ENCODE assay signal across 1 cellular context in the genomic region with DNA sequence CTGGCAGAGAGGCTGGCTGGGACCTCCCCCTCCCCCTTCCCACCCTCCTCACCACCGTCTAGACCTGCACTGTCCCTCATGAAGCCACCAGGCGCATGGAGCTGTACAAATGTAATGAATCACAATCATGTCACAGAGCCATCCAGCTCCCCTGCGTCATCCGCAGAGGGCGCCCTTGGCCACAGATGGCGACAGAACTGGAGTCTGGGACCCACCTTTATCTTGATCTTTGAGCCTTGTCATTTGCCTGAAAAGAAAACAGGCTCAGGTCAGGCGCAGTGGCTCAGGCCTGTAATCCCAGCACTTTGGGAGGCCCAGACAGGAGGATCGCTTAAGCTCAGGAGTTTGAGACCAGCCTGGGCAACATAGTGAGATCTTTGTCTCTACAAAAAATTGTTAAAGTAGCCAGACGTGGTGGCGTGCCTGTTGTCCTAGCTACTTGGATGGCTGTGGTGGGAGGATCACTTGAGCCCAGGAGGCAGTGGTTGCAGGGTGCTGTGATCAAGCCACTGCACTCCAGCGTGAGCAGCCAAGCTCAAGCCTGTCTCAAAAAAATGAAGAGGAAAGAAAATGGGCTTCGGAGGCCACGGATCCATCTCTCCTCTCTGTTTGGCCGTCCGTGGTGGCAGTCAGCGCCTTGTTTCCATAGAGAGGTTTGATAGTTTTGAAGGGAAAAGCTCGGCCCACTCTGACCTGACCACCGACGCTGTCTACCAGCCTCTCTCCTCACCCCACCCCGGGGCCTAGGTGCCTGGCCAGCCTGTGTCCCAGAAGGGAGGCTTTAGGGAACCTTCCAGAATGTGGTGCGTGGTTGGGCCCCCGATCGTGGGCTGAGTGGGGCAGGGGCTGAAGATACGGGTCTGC.
A peak's percentile ranks its signal among the peaks of the same experiment; 100 is the strongest.
TF ChIP-seq lines count a peak whose summit lies in the region.

No MANE protein-coding gene starts in this region.

TF ChIP-seq in H1, 55 proteins besides CTCF, POLR2A, EP300 and RAD21:
- TF ChIP-seq CREB1 (IDR thresholded peaks at IDR 0.05) (peak; percentile 50), KDM1A (IDR thresholded peaks at IDR 0.05; ENCODE audit: borderline replicate concordance, low read length) (peak; percentile 61; the same call in 1 of the 2 replicates), TEAD4 (IDR thresholded peaks at IDR 0.05; ENCODE audit: low read depth, low read length) (no peak)
TF ChIP-seq in H1: peak in this region for 2.
